11 cellular contexts compared by ENCODE assay signal in genomic region chr10:7184660-7185366, GRCh38.
DNase-seq lines count a peak whose midpoint lies in the region; ATAC-seq, FAIRE-seq and TF ChIP-seq lines count a peak whose summit lies in the region.
"Had no signal": no experiment of that assay in that cellular context is flagged by ENCODE, and none has a peak within 500 bp of the region (broad histone marks: within the 10 kb centered on the region; RNA-seq: fewer than 3 reads in every experiment).

No MANE protein-coding gene starts in this region.

- no peak overlapping the region for H2AFZ ChIP-seq in mammary epithelial cell (ENCODE audit: low read depth, low read length)

- peak; percentile 29 for DNase-seq in GM12864 (ENCODE audit: low read depth)
- peak; percentile 91 for DNase-seq in SIG-M5 treated with dmso at 0.1 percent for 504 hours (lab: John Stamatoyannopoulos, UW; ENCODE audit: unreplicated experiment)
- no peak for DNase-seq in right lobe of liver
- DNase-seq in H7: no peak
- DNase-seq in mammary epithelial cell: no peak
- no peak for DNase-seq in RCC 7860 (ENCODE audit: low spot score)
- no peak for DNase-seq in NCI-H2081 (lab: John Stamatoyannopoulos, UW)
- DNase-seq: NCI-H82; stimulated activated CD4-positive, alpha-beta T cell treated with anti-CD3 and anti-CD28 coated beads, Interleukin-4, amount 100 ng/mL, for 4 hours had no signal

- dilution Hi-C loops in mammary epithelial cell (cut with HindIII; ENCODE audit: low sequenced_read_pairs): no loop called here

- 39% methylated on average over 12 of the region's 14 CpGs for WGBS in right lobe of liver (ENCODE audit: insufficient coverage, low coverage, low lambda C conversion rate, missing lambda C conversion rate)
- WGBS in mammary epithelial cell (ENCODE audit: low coverage, missing lambda C conversion rate): 83% methylated on average over 14 of the region's 14 CpGs

- CTCF ChIA-PET in mammary epithelial cell (lab: Charles Lee; ENCODE audit: low non-redundant PET): no interaction called here

- FAIRE-seq in RCC 7860 (lab: Jason Lieb, UNC): no peak
- FAIRE-seq: endometrium had no signal

- no peaks in the 10 kb centered on the region for H3K36me3 ChIP-seq in right lobe of liver
- H3K36me3 ChIP-seq in H7 (replicated peaks; ENCODE audit: control insufficient read depth, insufficient read depth, low read length): no peaks in the 10 kb centered on the region
- no peaks in the 10 kb centered on the region for H3K36me3 ChIP-seq in mammary epithelial cell (ENCODE audit: insufficient read depth, low read length)

- ATAC-seq in GM21515 (IDR thresholded peaks at IDR 0.05; ENCODE audit: unreplicated experiment) (peak; percentile 74), right lobe of liver (peak; percentile 72 to 74 (median 73))

- H3K4me3 ChIP-seq in GM12864 (ENCODE audit: low read depth, low read length) (no peak overlapping the region), right lobe of liver (no peak overlapping the region), H7 (ENCODE audit: insufficient read depth, low read depth, low read length) (no peak overlapping the region), mammary epithelial cell (replicated peaks in 1 of 3; ENCODE audit: insufficient read depth in 1 of 3, low read depth in 2 of 3, low read length in 3 of 3) (no peak overlapping the region)

- H4K20me1 ChIP-seq in mammary epithelial cell (ENCODE audit: insufficient read depth, low read length): no peaks in the 10 kb centered on the region

- H3K4me1 ChIP-seq in right lobe of liver (peaks cover 0 to 13% (median 0%) of the 10 kb centered on the region in 4 donors), mammary epithelial cell (ENCODE audit: insufficient read depth, low read length) (no peaks in the 10 kb centered on the region)

- TF ChIP-seq POLR2A in right lobe of liver (IDR thresholded peaks at IDR 0.05): no peak

- H3K27me3 ChIP-seq in right lobe of liver (no peaks in the 10 kb centered on the region), H7 (ENCODE audit: control insufficient read depth, insufficient read depth, low read length) (no peaks in the 10 kb centered on the region), mammary epithelial cell (ENCODE audit: insufficient read depth, low read length) (no peaks in the 10 kb centered on the region)

- in situ Hi-C loops in mammary epithelial cell (cut with MboI; ENCODE audit: low sequenced_read_pairs in 2 of 2): no loop called here

- no peak overlapping the region for H3K9ac ChIP-seq in mammary epithelial cell (ENCODE audit: insufficient read depth, low read length)

- intact Hi-C loops in right lobe of liver (cut with DNase I) (no loop called here), mammary epithelial cell (cut with micrococcal nuclease) (no loop called here)

- no peaks in the 10 kb centered on the region for H3K79me2 ChIP-seq in mammary epithelial cell (ENCODE audit: insufficient read depth, low read length)

- H3K4me2 ChIP-seq in mammary epithelial cell (ENCODE audit: insufficient read depth, low read depth, low read length): no peak overlapping the region

- no peak for TF ChIP-seq CTCF in GM12864 (IDR thresholded peaks at IDR 0.05; ENCODE audit: low read depth, low read length, missing control alignments)
- no peak for TF ChIP-seq CTCF in right lobe of liver (IDR thresholded peaks at IDR 0.05)
- TF ChIP-seq CTCF in mammary epithelial cell (conservative IDR thresholded peaks at IDR 0.05 in 1 of 2, IDR thresholded peaks at IDR 0.05 in 1 of 2; ENCODE audit: extremely low read depth in 1 of 2, insufficient read depth in 1 of 2, low read depth in 1 of 2, low read length in 2 of 2): no peak

- H3K9me3 ChIP-seq in right lobe of liver (no peaks in the 10 kb centered on the region), mammary epithelial cell (replicated peaks; ENCODE audit: insufficient read depth, low read length) (peaks cover 6% of the 10 kb centered on the region)

- no TSS peak for BruUV-seq in mammary epithelial cell (replicated peaks; lab: Mats Ljungman, UMichigan)

- H3K27ac ChIP-seq in right lobe of liver (peak overlapping the region in 1 of 3 donors; percentile 50), mammary epithelial cell (ENCODE audit: insufficient read depth, low read depth, low read length) (no peak overlapping the region)

Comparison
In these comparisons a context has a peak if more than half of its experiments do, and no peak if none do; other contexts are left out.
1. DNase-seq: peak in GM12864 (single experiment) and SIG-M5 treated with dmso at 0.1 percent for 504 hours (single experiment); none in right lobe of liver (0 of 3), H7 (single experiment), mammary epithelial cell (single experiment), RCC 7860 (single experiment) and NCI-H2081 (0 of 2).